Comparison of ENCODE assay signal across 25 cellular contexts in the genomic region with DNA sequence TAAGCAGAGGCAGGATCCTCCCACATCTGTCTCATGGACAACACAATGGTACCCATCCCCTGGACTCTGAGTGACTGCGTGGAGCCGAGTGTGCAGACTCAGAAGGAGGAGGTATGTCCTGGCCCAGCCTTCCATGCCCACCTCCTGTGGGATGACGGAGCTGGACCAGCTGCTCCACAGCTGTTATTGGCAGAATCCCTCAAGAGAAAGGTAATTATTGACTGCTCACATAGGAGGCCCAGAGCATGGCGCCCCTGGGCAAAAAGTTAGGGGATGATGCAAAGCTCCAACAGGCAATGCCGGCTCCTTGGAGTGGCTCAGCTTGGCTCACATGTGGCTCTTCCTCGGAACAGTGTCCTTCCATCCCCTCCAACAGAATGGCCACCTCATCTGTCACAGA. TPM values are rescaled to one million over a fixed set of nuclear protein-coding genes. Genes with fewer than 3 reads are reported as not detected.
"Had no signal": no experiment of that assay in that cellular context is flagged by ENCODE, and none has a peak within 500 bp of the region (broad histone marks: within the 10 kb centered on the region; RNA-seq: fewer than 3 reads in every experiment).

No MANE protein-coding gene starts in this region.

- H3K9me3 ChIP-seq: psoas muscle, right lobe of liver, thoracic aorta had no signal

- H3K4me3 ChIP-seq: esophagus muscularis mucosa, gastrocnemius medialis, heart right ventricle, left lung, lung, psoas muscle, right lobe of liver, skin epidermis, stomach, thoracic aorta, uterus had no signal

- H3K27ac ChIP-seq: epithelial cell of prostate, esophagus muscularis mucosa, gastrocnemius medialis, heart right ventricle, left lung, psoas muscle, right lobe of liver, skin epidermis, stomach, thoracic aorta, uterus had no signal

- H3K4me3 Mint-ChIP-seq: dendritic cell treated with granulocyte-macrophage colony-stimulating factor and Interleukin-4, amounts not matched to agents 40 ng/mL and 50 ng/mL, for 4 days; effector memory CD8-positive, alpha-beta T cell; nephron had no signal

- DNase-seq: effector memory CD8-positive, alpha-beta T cell; gastrocnemius medialis; heart right ventricle; hypothalamus; mesenchymal stem cell; naive B cell; psoas muscle; retina; right lobe of liver; stimulated activated CD4-positive, alpha-beta T cell treated with anti-CD3 and anti-CD28 coated beads, Interleukin-12 subunit alpha, Interleukin-12 subunit beta, amount 100 ng/mL, for 4 hours; stimulated activated naive CD4-positive, alpha-beta T cell; stomach; substantia nigra; trophoblast cell; uterus had no signal

- H3K36me3 ChIP-seq: esophagus muscularis mucosa, gastrocnemius medialis, heart right ventricle, left lung, right lobe of liver, stomach, thoracic aorta, uterus had no signal

- ATAC-seq: effector memory CD8-positive, alpha-beta T cell; gastrocnemius medialis; heart right ventricle; left lung; psoas muscle; right lobe of liver had no signal

- H3K4me1 ChIP-seq: gastrocnemius medialis, psoas muscle, right lobe of liver, uterus had no signal

- H3K27ac Mint-ChIP-seq: dendritic cell treated with granulocyte-macrophage colony-stimulating factor and Interleukin-4, amounts not matched to agents 40 ng/mL and 50 ng/mL, for 4 days; effector memory CD8-positive, alpha-beta T cell; nephron had no signal

RNA-seq across cellular contexts. Expression of a gene that starts 12.2 kb away (rescaled TPM):
- total RNA-seq: esophagus muscularis mucosa, fibroblast of villous mesenchyme, gastrocnemius medialis, heart right ventricle, left lung, lung, omental fat pad, psoas muscle, right lobe of liver, stomach, thoracic aorta, uterus had no signal
- polyA plus RNA-seq: heart right ventricle, lung, psoas muscle, stomach had no signal
